Comparison of ENCODE assay signal across 32 cellular contexts in the genomic region with DNA sequence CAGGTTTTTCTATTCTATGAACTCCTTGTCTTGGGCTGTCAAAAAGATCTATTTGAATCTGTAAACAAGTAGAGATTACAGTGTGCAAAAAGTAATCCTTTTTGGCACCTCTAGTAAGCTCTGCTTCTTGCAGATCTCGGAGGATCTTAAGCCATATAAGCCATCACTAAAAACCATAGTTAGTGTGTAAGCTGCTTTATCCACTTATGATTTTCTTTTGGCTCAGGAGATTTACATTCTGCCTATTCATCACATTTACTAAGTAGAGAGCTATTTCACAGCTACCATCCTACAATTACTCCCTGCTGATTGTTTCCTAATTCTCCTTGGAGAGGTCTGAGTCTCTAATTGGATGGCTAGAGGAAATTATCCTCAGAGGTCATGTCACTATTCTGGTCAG.
DNase-seq lines count a peak whose midpoint lies in the region; ATAC-seq, FAIRE-seq and TF ChIP-seq lines count a peak whose summit lies in the region.
"Had no signal": no experiment of that assay in that cellular context is flagged by ENCODE, and none has a peak within 500 bp of the region (broad histone marks: within the 10 kb centered on the region; RNA-seq: fewer than 3 reads in every experiment).

No MANE protein-coding gene starts in this region.

- CTCF ChIA-PET in PC-3 (lab: Charles Lee) = no interaction called here
- CTCF ChIA-PET in CD8-positive, alpha-beta memory T cell (lab: Charles Lee) = no interaction called here

- BruUV-seq in PC-3 (replicated peaks; lab: Mats Ljungman, UMichigan) = no TSS peak

- TF ChIP-seq CTCF in D721Med (IDR thresholded peaks at IDR 0.05; ENCODE audit: insufficient read depth, missing control alignments) (no peak), PC-3 (conservative IDR thresholded peaks at IDR 0.05; ENCODE audit: low read depth, low read length) (no peak), coronary artery (IDR thresholded peaks at IDR 0.05) (no peak), progenitor cell of endocrine pancreas (IDR thresholded peaks at IDR 0.05; ENCODE audit: unreplicated experiment) (no peak)

- H2AFZ ChIP-seq in PC-3 (ENCODE audit: low read length) = peak overlapping the region; percentile 24; the same call in 1 of the 2 replicates

- no peak for DNase-seq in D721Med (ENCODE audit: insufficient read length, low spot score)
- no peak for DNase-seq in PC-3
- no peak for DNase-seq in coronary artery (ENCODE audit: low spot score)
- DNase-seq in progenitor cell of endocrine pancreas (ENCODE audit: low spot score, unreplicated experiment) = no peak
- no peak for DNase-seq in activated CD4-positive, alpha-beta T cell treated with anti-CD3 and anti-CD28 coated beads for 48 hours
- DNase-seq in CD8-positive, alpha-beta memory T cell = no peak
- DNase-seq: activated CD4-positive, alpha-beta memory T cell treated with anti-CD3 and anti-CD28 coated beads for 36 hours; activated naive CD4-positive, alpha-beta T cell treated with Interleukin-2 at 50 U/mL for 16 hours; body of pancreas; Calu3; HFFc6; immature natural killer cell; KG1; left lung; MG63; NCI-H1105; NCI-H2029; NCI-H526; Right ventricle myocardium superior; T-helper 2 cell had no signal

- peak; percentile 96 for FAIRE-seq in D721Med (lab: Jason Lieb, UNC)
- FAIRE-seq: endothelial cell of umbilical vein, H1 had no signal

- H3K9me2 ChIP-seq in PC-3 (replicated peaks; ENCODE audit: low read length) = no peaks in the 10 kb centered on the region

- no peak overlapping the region for H3K9ac ChIP-seq in PC-3 (ENCODE audit: low read length)

- H3K27ac ChIP-seq in PC-3 (ENCODE audit: low read length) (peak overlapping the region; percentile 31), coronary artery (peak overlapping the region; percentile 18 to 53)
- no peak overlapping the region for H3K27ac ChIP-seq in CD8-positive, alpha-beta memory T cell (ENCODE audit: low read depth, low read length)
- H3K27ac ChIP-seq: C4-2B, gastroesophageal sphincter, left lung, neutrophil had no signal

- no peak overlapping the region for H3K4me3 Mint-ChIP-seq in progenitor cell of endocrine pancreas (ENCODE audit: low read depth)
- no peak overlapping the region for H3K4me3 Mint-ChIP-seq in CD8-positive, alpha-beta memory T cell
- H3K4me3 Mint-ChIP-seq: activated CD4-positive, alpha-beta memory T cell treated with anti-CD3 and anti-CD28 coated beads for 36 hours; activated T-helper 1 cell treated with anti-CD3 and anti-CD28 coated beads, Interleukin-12 subunit alpha, Interleukin-12 subunit beta, Interleukin-2, Interleukin-4 antibody, amounts not matched to agents 30 ng/mL and 10 ng/mL and 1 ng/mL, durations not matched to agents 14 hours and 24 hours and 36 hours; HFFc6; immature natural killer cell; stimulated activated memory B cell treated with anti-CD40 and anti-IgM and Interleukin-4, amounts not matched to agents 10 μg/mL and 1 μg/mL and 100 μg/mL, for 72 hours; type B pancreatic cell had no signal

- H3K4me3 ChIP-seq in PC-3 (ENCODE audit: low read length) (no peak overlapping the region), coronary artery (no peak overlapping the region)
- H3K4me3 ChIP-seq in CD8-positive, alpha-beta memory T cell (ENCODE audit: low read length) = no peak overlapping the region
- H3K4me3 ChIP-seq: body of pancreas, gastroesophageal sphincter, left lung, MG63 had no signal

- H3K79me2 ChIP-seq in PC-3 (ENCODE audit: low read length) = no peaks in the 10 kb centered on the region

- H4K20me1 ChIP-seq in PC-3 (ENCODE audit: low read length) = no peaks in the 10 kb centered on the region

- no peaks in the 10 kb centered on the region for H3K9me3 ChIP-seq in PC-3 (ENCODE audit: low read length)
- no peaks in the 10 kb centered on the region for H3K9me3 ChIP-seq in CD8-positive, alpha-beta memory T cell (ENCODE audit: low read length)
- H3K9me3 ChIP-seq: body of pancreas, gastroesophageal sphincter, MG63, neutrophil had no signal

- ATAC-seq in PC-3 (no peak), GM19452 (IDR thresholded peaks at IDR 0.05; ENCODE audit: unreplicated experiment) (no peak), HG02938 (IDR thresholded peaks at IDR 0.05; ENCODE audit: unreplicated experiment) (no peak)
- ATAC-seq: activated CD4-positive, CD25-positive, alpha-beta regulatory T cell treated with anti-CD3 and anti-CD28 coated beads, Interleukin-2, amount 50 U/mL, for 24 hours; body of pancreas; gastroesophageal sphincter; Panc1; stimulated activated memory B cell treated with anti-CD40 and anti-IgM and Interleukin-4, amounts not matched to agents 10 μg/mL and 1 μg/mL and 100 μg/mL, for 72 hours had no signal

- no peaks in the 10 kb centered on the region for H3F3A ChIP-seq in PC-3 (ENCODE audit: low read length, unreplicated experiment)

- no peaks in the 10 kb centered on the region for H3K36me3 Mint-ChIP-seq in progenitor cell of endocrine pancreas (ENCODE audit: insufficient read depth)
- H3K36me3 Mint-ChIP-seq in CD8-positive, alpha-beta memory T cell = peaks cover 0 to 2% (median 0%) of the 10 kb centered on the region in 3 donors
- H3K36me3 Mint-ChIP-seq: activated CD4-positive, alpha-beta memory T cell treated with anti-CD3 and anti-CD28 coated beads for 36 hours; immature natural killer cell; stimulated activated memory B cell treated with anti-CD40 and anti-IgM and Interleukin-4, amounts not matched to agents 10 μg/mL and 1 μg/mL and 100 μg/mL, for 72 hours; type B pancreatic cell had no signal

- peaks cover 81% of the 10 kb centered on the region for H3K4me1 Mint-ChIP-seq in progenitor cell of endocrine pancreas (ENCODE audit: low read depth)
- no peaks in the 10 kb centered on the region for H3K4me1 Mint-ChIP-seq in CD8-positive, alpha-beta memory T cell
- H3K4me1 Mint-ChIP-seq: immature natural killer cell; stimulated activated memory B cell treated with anti-CD40 and anti-IgM and Interleukin-4, amounts not matched to agents 10 μg/mL and 1 μg/mL and 100 μg/mL, for 72 hours had no signal

- no peaks in the 10 kb centered on the region for H3K27me3 Mint-ChIP-seq in progenitor cell of endocrine pancreas
- H3K27me3 Mint-ChIP-seq in CD8-positive, alpha-beta memory T cell = no peaks in the 10 kb centered on the region
- H3K27me3 Mint-ChIP-seq: activated CD4-positive, alpha-beta memory T cell treated with anti-CD3 and anti-CD28 coated beads for 36 hours; stimulated activated memory B cell treated with anti-CD40 and anti-IgM and Interleukin-4, amounts not matched to agents 10 μg/mL and 1 μg/mL and 100 μg/mL, for 72 hours had no signal

- H3K27me3 ChIP-seq in PC-3 (ENCODE audit: low read length) = no peaks in the 10 kb centered on the region
- H3K27me3 ChIP-seq in CD8-positive, alpha-beta memory T cell (ENCODE audit: insufficient read depth, low read length, poor library complexity, severe bottlenecking) = no peaks in the 10 kb centered on the region
- H3K27me3 ChIP-seq: body of pancreas, gastroesophageal sphincter, left lung, MG63, neutrophil had no signal

- no peaks in the 10 kb centered on the region for H3K36me3 ChIP-seq in PC-3 (ENCODE audit: low read depth, low read length)
- no peaks in the 10 kb centered on the region for H3K36me3 ChIP-seq in CD8-positive, alpha-beta memory T cell (ENCODE audit: insufficient read depth, low read length)
- H3K36me3 ChIP-seq: gastroesophageal sphincter, left lung, MG63, neutrophil had no signal

- POLR2A ChIA-PET in PC-3 (lab: Charles Lee; ENCODE audit: unreplicated experiment) = no interaction called here
- POLR2A ChIA-PET in CD8-positive, alpha-beta memory T cell (lab: Charles Lee) = no interaction called here

- H3K9me3 Mint-ChIP-seq in progenitor cell of endocrine pancreas (ENCODE audit: low read depth) = peaks cover 3% of the 10 kb centered on the region
- H3K9me3 Mint-ChIP-seq in CD8-positive, alpha-beta memory T cell = peaks cover 0 to 10% (median 6%) of the 10 kb centered on the region in 5 donors
- H3K9me3 Mint-ChIP-seq: HFFc6; stimulated activated memory B cell treated with anti-CD40 and anti-IgM and Interleukin-4, amounts not matched to agents 10 μg/mL and 1 μg/mL and 100 μg/mL, for 72 hours; type B pancreatic cell had no signal

- peak overlapping the region; percentile 43 for H3K27ac Mint-ChIP-seq in progenitor cell of endocrine pancreas
- no peak overlapping the region for H3K27ac Mint-ChIP-seq in CD8-positive, alpha-beta memory T cell
- H3K27ac Mint-ChIP-seq: activated CD4-positive, alpha-beta memory T cell treated with anti-CD3 and anti-CD28 coated beads for 36 hours; activated T-helper 1 cell treated with anti-CD3 and anti-CD28 coated beads, Interleukin-12 subunit alpha, Interleukin-12 subunit beta, Interleukin-2, Interleukin-4 antibody, amounts not matched to agents 30 ng/mL and 10 ng/mL and 1 ng/mL, durations not matched to agents 14 hours and 24 hours and 36 hours; HFFc6; immature natural killer cell; stimulated activated memory B cell treated with anti-CD40 and anti-IgM and Interleukin-4, amounts not matched to agents 10 μg/mL and 1 μg/mL and 100 μg/mL, for 72 hours; type B pancreatic cell had no signal

- intact Hi-C loops in PC-3 (cut with micrococcal nuclease) = no loop called here

- H3K4me1 ChIP-seq in PC-3 (ENCODE audit: insufficient read depth, low read length) = peaks cover 60% of the 10 kb centered on the region
- no peaks in the 10 kb centered on the region for H3K4me1 ChIP-seq in CD8-positive, alpha-beta memory T cell (ENCODE audit: insufficient read depth, low read length)

- peak overlapping the region; percentile 32 for H3K4me2 ChIP-seq in PC-3 (ENCODE audit: low read length)
